9 cellular contexts compared by ENCODE assay signal in genomic region chr17:74601944-74602572, GRCh38. TPM values are rescaled to one million over a fixed set of nuclear protein-coding genes. Genes with fewer than 3 reads are reported as not detected.
DNase-seq lines count a peak whose midpoint lies in the region; ATAC-seq, FAIRE-seq and TF ChIP-seq lines count a peak whose summit lies in the region.
"Had no signal": no experiment of that assay in that cellular context is flagged by ENCODE, and none has a peak within 500 bp of the region (broad histone marks: within the 10 kb centered on the region; RNA-seq: fewer than 3 reads in every experiment).

No MANE protein-coding gene starts in this region.

- intact Hi-C loops in PC-9 (cut with micrococcal nuclease; ENCODE audit: unreplicated experiment): loop anchor here (5.0 kb wide), 1 partner anchor 225 kb away; no protein-coding TSS in a partner anchor
- intact Hi-C loops in naive thymus-derived CD4-positive, alpha-beta T cell (cut with micrococcal nuclease): loop anchor here (1.0 to 5.0 kb wide), 2 partner anchors 234 to 235 kb away; partner anchors contain the start of gene GPR142 (in 1 of the 2)

- no peaks in the 10 kb centered on the region for H3K79me2 ChIP-seq in PC-9 (ENCODE audit: low read depth)

- no peaks in the 10 kb centered on the region for H3K4me1 ChIP-seq in PC-9 (replicated peaks; ENCODE audit: insufficient read depth)
- H3K4me1 ChIP-seq in naive thymus-derived CD4-positive, alpha-beta T cell (ENCODE audit: control insufficient read depth in 2 of 2, insufficient read depth in 2 of 2, low read length in 2 of 2): peaks cover 0 to 18% of the 10 kb centered on the region in 2 donors

- H2AFZ ChIP-seq in PC-9: no peak overlapping the region

- peaks cover 93% of the 10 kb centered on the region for H3K27me3 ChIP-seq in PC-9 (ENCODE audit: insufficient read depth, low read depth)
- H3K27me3 ChIP-seq in naive thymus-derived CD4-positive, alpha-beta T cell (ENCODE audit: control insufficient read depth in 2 of 2, insufficient read depth in 2 of 2, low read length in 2 of 2): no peaks in the 10 kb centered on the region

- POLR2A ChIA-PET in PC-9 (lab: Charles Lee; ENCODE audit: unreplicated experiment): no interaction called here
- POLR2A ChIA-PET in naive thymus-derived CD4-positive, alpha-beta T cell (lab: Charles Lee): no interaction called here

- H3K9me3 Mint-ChIP-seq in naive thymus-derived CD4-positive, alpha-beta T cell: no peaks in the 10 kb centered on the region

- no peak overlapping the region for H3K4me2 ChIP-seq in PC-9

- H3K4me1 Mint-ChIP-seq in naive thymus-derived CD4-positive, alpha-beta T cell: peaks cover 17 to 63% (median 45%) of the 10 kb centered on the region in 7 donors

- no peaks in the 10 kb centered on the region for H4K20me1 ChIP-seq in PC-9 (ENCODE audit: insufficient read depth)

- H3K9me2 ChIP-seq in PC-9 (ENCODE audit: insufficient read depth): no peaks in the 10 kb centered on the region

- H3K9me3 ChIP-seq in PC-9 (ENCODE audit: insufficient read depth, low read depth): no peaks in the 10 kb centered on the region
- peaks cover 0 to 3% (median 0%) of the 10 kb centered on the region in 3 experiments for H3K9me3 ChIP-seq in naive thymus-derived CD4-positive, alpha-beta T cell (ENCODE audit: control insufficient read depth in 2 of 3, low read length in 3 of 3)

- DNase-seq in COLO668 (lab: John Stamatoyannopoulos, UW; ENCODE audit: unreplicated experiment): peak; percentile 17
- DNase-seq in GM18507 (ENCODE audit: extremely low spot score, insufficient read length, low read depth): no peak
- peak in 1 of 2 experiments; percentile 24 for DNase-seq in PC-9
- DNase-seq in dermis blood vessel endothelial cell: peak; percentile 56
- DNase-seq in naive thymus-derived CD4-positive, alpha-beta T cell: peak in 4 of 9 donors; percentile 12 to 29 (median 24)
- DNase-seq in middle frontal gyrus (ENCODE audit: extremely low spot score, low spot score): no peak

- H3F3A ChIP-seq in PC-9 (ENCODE audit: insufficient read depth, low read depth): no peaks in the 10 kb centered on the region

- no peak overlapping the region for H3K4me3 ChIP-seq in PC-9
- no peak overlapping the region for H3K4me3 ChIP-seq in naive thymus-derived CD4-positive, alpha-beta T cell (ENCODE audit: low read length)

- no peaks in the 10 kb centered on the region for H3K36me3 ChIP-seq in PC-9 (ENCODE audit: low read depth)
- H3K36me3 ChIP-seq in naive thymus-derived CD4-positive, alpha-beta T cell (ENCODE audit: control insufficient read depth in 2 of 3, insufficient read depth in 3 of 3, low read length in 3 of 3): no peaks in the 10 kb centered on the region

- CTCF ChIA-PET in PC-9 (lab: Charles Lee): no interaction called here
- CTCF ChIA-PET in naive thymus-derived CD4-positive, alpha-beta T cell (lab: Charles Lee): interaction anchor here (0.6 to 1.6 kb wide), 2 partner anchors 135 to 1628 kb away, joined by 3 read pairs; partner anchors contain the start of gene RAB37

- peak; percentile 69 for TF ChIP-seq CTCF in PC-9 (conservative IDR thresholded peaks at IDR 0.05)

- H3K27ac ChIP-seq in PC-9: no peak overlapping the region
- H3K27ac ChIP-seq in naive thymus-derived CD4-positive, alpha-beta T cell (ENCODE audit: low read depth, low read length): no peak overlapping the region

- peak overlapping the region in 2 of 9 donors; percentile 3 to 46 for H3K27ac Mint-ChIP-seq in naive thymus-derived CD4-positive, alpha-beta T cell

- H3K4me3 Mint-ChIP-seq in naive thymus-derived CD4-positive, alpha-beta T cell: peak overlapping the region in 3 of 10 donors; percentile 7 to 31 (median 9)

- H3K36me3 Mint-ChIP-seq in naive thymus-derived CD4-positive, alpha-beta T cell: no peaks in the 10 kb centered on the region

- FAIRE-seq in GM18507 (lab: Jason Lieb, UNC): peak; percentile 21

- BruUV-seq in PC-9 (replicated peaks; lab: Mats Ljungman, UMichigan): no TSS peak

- peaks cover 4 to 46% (median 15%) of the 10 kb centered on the region in 5 donors for H3K27me3 Mint-ChIP-seq in naive thymus-derived CD4-positive, alpha-beta T cell

- peak; percentile 40 for ATAC-seq in naive thymus-derived CD4-positive, alpha-beta T cell
- ATAC-seq in GM18858 (IDR thresholded peaks at IDR 0.05; ENCODE audit: unreplicated experiment) (no peak), HG02885 (IDR thresholded peaks at IDR 0.05; ENCODE audit: poor library complexity, unreplicated experiment) (no peak)

RNA-seq across cellular contexts. Expression of gene CD300LD, which starts 10.0 kb away (rescaled TPM):
- not detected in 2 replicates for total RNA-seq in PC-9 (2021)
- total RNA-seq in dermis blood vessel endothelial cell: not detected in 2 replicates
- under 1 TPM in 1 of 5 experiments, not detected in 4; 0.39 TPM for total RNA-seq in naive thymus-derived CD4-positive, alpha-beta T cell
- not detected for polyA plus RNA-seq in naive thymus-derived CD4-positive, alpha-beta T cell
- total RNA-seq: T-helper 2 cell treated with Interferon-gamma antibody and Interleukin-4, amounts not matched to agents 100 ng/mL and 5 ng/mL, for 36 hours had no signal

RNA-seq across cellular contexts. Expression of gene CD300E, which starts 21.5 kb away (rescaled TPM):
- total RNA-seq in PC-9 (2021) (not detected in 2 replicates), dermis blood vessel endothelial cell (not detected in 2 replicates)
- total RNA-seq in naive thymus-derived CD4-positive, alpha-beta T cell: 10 to 100 TPM in 2 of 5 experiments, not detected in 3; 11.9 to 93.1 TPM
- not detected for polyA plus RNA-seq in naive thymus-derived CD4-positive, alpha-beta T cell
- total RNA-seq: T-helper 2 cell treated with Interferon-gamma antibody and Interleukin-4, amounts not matched to agents 100 ng/mL and 5 ng/mL, for 36 hours had no signal

RNA-seq across cellular contexts. Expression of gene CD300H, which starts 34.7 kb away (rescaled TPM):
- total RNA-seq in PC-9 (2021) (not detected in 2 replicates), dermis blood vessel endothelial cell (not detected in 2 replicates)
- 10 to 100 TPM in 1 of 5 experiments, under 1 TPM in 1, not detected in 3; 0.72 to 18.3 TPM for total RNA-seq in naive thymus-derived CD4-positive, alpha-beta T cell
- polyA plus RNA-seq in naive thymus-derived CD4-positive, alpha-beta T cell: not detected
- total RNA-seq: T-helper 2 cell treated with Interferon-gamma antibody and Interleukin-4, amounts not matched to agents 100 ng/mL and 5 ng/mL, for 36 hours had no signal

RNA-seq across cellular contexts. Expression of gene CD300C, which starts 56.1 kb away (rescaled TPM):
- total RNA-seq in PC-9 (2021) (not detected in 2 replicates), dermis blood vessel endothelial cell (not detected in 2 replicates)
- total RNA-seq in naive thymus-derived CD4-positive, alpha-beta T cell: 10 to 100 TPM in 1 of 5 experiments, 1 to 10 TPM in 1, under 1 TPM in 3; 0.22 to 20.5 (median 0.58) TPM
- polyA plus RNA-seq in naive thymus-derived CD4-positive, alpha-beta T cell: not detected

Comparison
In these comparisons a context has a peak if more than half of its experiments do, and no peak if none do; other contexts are left out.
1. DNase-seq: peak in COLO668 (single experiment) and dermis blood vessel endothelial cell (single experiment); none in GM18507 (single experiment) and middle frontal gyrus (single experiment).